Comparison of ENCODE assay signal across 13 cellular contexts in genomic region chr17:80771612-80772005, GRCh38.
"Had no signal": no experiment of that assay in that cellular context is flagged by ENCODE, and none has a peak within 500 bp of the region (broad histone marks: within the 10 kb centered on the region; RNA-seq: fewer than 3 reads in every experiment).

No MANE protein-coding gene starts in this region.

- H3K4me1 ChIP-seq: prostate gland, upper lobe of right lung had no signal

- H3K27me3 ChIP-seq: suprapubic skin, upper lobe of right lung had no signal

- H3K4me3 ChIP-seq: prostate gland, suprapubic skin, upper lobe of right lung had no signal

- H3K36me3 ChIP-seq: prostate gland, suprapubic skin, upper lobe of right lung had no signal

- DNase-seq: dermis blood vessel endothelial cell; effector memory CD8-positive, alpha-beta T cell; foreskin melanocyte; immature natural killer cell; mesendoderm; occipital lobe; right cardiac atrium; upper lobe of right lung had no signal

- H3K27ac Mint-ChIP-seq: nephron had no signal

- ATAC-seq: effector memory CD8-positive, alpha-beta T cell; right cardiac atrium; upper lobe of right lung had no signal

- H3K4me3 Mint-ChIP-seq: effector memory CD8-positive, alpha-beta T cell; immature natural killer cell; nephron; stimulated activated naive CD8-positive, alpha-beta T cell treated with anti-CD3 and anti-CD28 coated beads, Interleukin-15, Interleukin-2, amounts not matched to agents 100 ng/mL and 50 ng/mL, for 24 hours had no signal

- H3K9me3 Mint-ChIP-seq: activated T-helper 2 cell treated with anti-CD3 and anti-CD28 coated beads, Interferon-gamma antibody, Interleukin-2, Interleukin-4, amounts not matched to agents 10 μg/mL and 5 μg/mL and 100 μg/mL, durations not matched to agents 14 hours and 24 hours and 36 hours; effector memory CD8-positive, alpha-beta T cell; immature natural killer cell; nephron had no signal

- H3K27me3 Mint-ChIP-seq: effector memory CD8-positive, alpha-beta T cell; stimulated activated naive CD8-positive, alpha-beta T cell treated with anti-CD3 and anti-CD28 coated beads, Interleukin-15, Interleukin-2, amounts not matched to agents 100 ng/mL and 50 ng/mL, for 24 hours had no signal

- H3K9me3 ChIP-seq: prostate gland, suprapubic skin, upper lobe of right lung had no signal

- H3K27ac ChIP-seq: prostate gland, suprapubic skin, upper lobe of right lung had no signal
